28 cellular contexts compared by ENCODE assay signal in genomic region chr9:6999788-7000187, GRCh38.
"Had no signal": no experiment of that assay in that cellular context is flagged by ENCODE, and none has a peak within 500 bp of the region (broad histone marks: within the 10 kb centered on the region; RNA-seq: fewer than 3 reads in every experiment).

No MANE protein-coding gene starts in this region.

- FAIRE-seq: astrocyte, bronchial epithelial cell had no signal

- ATAC-seq: activated T-cell treated with anti-CD3 and anti-CD28 coated beads, Interleukin-2, amount 50 U/mL, for 4 hours; activated T-helper 17 cell treated with anti-CD3 and anti-CD28 coated beads, Interleukin-2, amount 50 U/mL, for 72 hours; esophagus mucosa; gastrocnemius medialis; heart left ventricle; WTC11 had no signal

- H3K4me3 ChIP-seq: coronary artery, dorsolateral prefrontal cortex, gastrocnemius medialis, heart left ventricle had no signal

- H3K9me3 ChIP-seq: gastrocnemius medialis, heart left ventricle had no signal

- H3K27me3 ChIP-seq: brain microvascular endothelial cell, dorsolateral prefrontal cortex, gastrocnemius medialis, heart left ventricle had no signal

- H3K36me3 ChIP-seq: brain microvascular endothelial cell had no signal

- DNase-seq: activated CD4-positive, alpha-beta memory T cell treated with anti-CD3 and anti-CD28 coated beads, Interleukin-2, amount 10 ng/mL, durations not matched to agents 7 days and 5 days; activated CD4-positive, alpha-beta T cell treated with anti-CD3 and anti-CD28 coated beads for 1 hour; activated CD4-positive, alpha-beta T cell treated with anti-CD3 and anti-CD28 coated beads for 4 hours; activated CD4-positive, alpha-beta T cell treated with anti-CD3 and anti-CD28 coated beads, Interleukin-2, amount 10 ng/mL, durations not matched to agents 7 days and 5 days; activated CD4-positive, alpha-beta T cell treated with anti-CD3 and anti-CD28 coated beads, Interleukin-2, amount 50 U/mL, for 4 hours; activated CD8-positive, alpha-beta memory T cell treated with anti-CD3 and anti-CD28 coated beads for 24 hours; activated effector memory CD4-positive, alpha-beta T cell treated with Interleukin-2 at 50 U/mL for 16 hours; activated gamma-delta T cell treated with Interleukin-2 at 50 U/mL for 16 hours; activated naive CD4-positive, alpha-beta T cell treated with anti-CD3 and anti-CD28 coated beads, Interleukin-2, amount 50 U/mL, for 16 hours; activated naive CD4-positive, alpha-beta T cell treated with Interleukin-2 at 50 U/mL for 16 hours; activated T-cell treated with anti-CD3 and anti-CD28 coated beads, Interleukin-2, amount 50 U/mL, for 4 hours; amniotic stem cell; anterior cingulate cortex; brain microvascular endothelial cell; dorsolateral prefrontal cortex; effector memory CD4-positive, alpha-beta T cell; endodermal cell; foreskin fibroblast; gastrocnemius medialis; glutamatergic neuron; heart left ventricle; T-helper 2 cell had no signal

- H3K27ac ChIP-seq: brain microvascular endothelial cell, coronary artery, dorsolateral prefrontal cortex, gastrocnemius medialis, heart left ventricle had no signal

- H3K4me1 ChIP-seq: gastrocnemius medialis, heart left ventricle had no signal
